Comparison of ENCODE assay signal across 23 cellular contexts in genomic region chr9:117551171-117551570, GRCh38.
"Had no signal": no experiment of that assay in that cellular context is flagged by ENCODE, and none has a peak within 500 bp of the region (broad histone marks: within the 10 kb centered on the region; RNA-seq: fewer than 3 reads in every experiment).

No MANE protein-coding gene starts in this region.

- H3K4me1 ChIP-seq: right atrium auricular region, testis, vagina had no signal

- H3K4me3 ChIP-seq: hepatocyte, left ventricle myocardium inferior, lung, ovary, right atrium auricular region, right lobe of liver, skin epidermis, stomach, testis, thyroid gland, transverse colon, upper lobe of left lung, vagina had no signal

- ATAC-seq: natural killer cell; right lobe of liver; stimulated activated naive B cell treated with anti-CD40 and anti-IgM and Interleukin-4, amounts not matched to agents 10 μg/mL and 1 μg/mL and 100 μg/mL, for 72 hours; stimulated activated naive CD8-positive, alpha-beta T cell treated with anti-CD3 and anti-CD28 coated beads, Interleukin-15, Interleukin-2, amounts not matched to agents 100 U/mL and 50 U/mL, for 24 hours had no signal

- H3K27me3 ChIP-seq: hepatocyte, ovary, right atrium auricular region, right lobe of liver, stomach, testis, thyroid gland, transverse colon, upper lobe of left lung, vagina had no signal

- DNase-seq: islet precursor cell; left ventricle myocardium inferior; mesendoderm; naive B cell; natural killer cell; ovary; right lobe of liver; stimulated activated CD4-positive, alpha-beta T cell treated with anti-CD3 and anti-CD28 coated beads, Interleukin-12 subunit alpha, Interleukin-12 subunit beta, amount 100 ng/mL, for 4 hours; stimulated activated CD4-positive, alpha-beta T cell treated with anti-CD3 and anti-CD28 coated beads, Interleukin-15, amount 100 ng/mL, for 24 hours; stimulated activated CD4-positive, alpha-beta T cell treated with anti-CD3 and anti-CD28 coated beads, Interleukin-2, amount 100 ng/mL, for 24 hours; stimulated activated CD4-positive, alpha-beta T cell treated with anti-CD3 and anti-CD28 coated beads, Interleukin-4, amount 100 ng/mL, for 1 hour; stimulated activated naive B cell treated with anti-CD40 and anti-IgM and Interleukin-4, amounts not matched to agents 10 μg/mL and 1 μg/mL and 100 μg/mL, for 72 hours; stimulated activated naive CD8-positive, alpha-beta T cell treated with anti-CD3 and anti-CD28 coated beads, Interleukin-15, Interleukin-2, amounts not matched to agents 100 U/mL and 50 U/mL, for 24 hours; stomach; testis; thyroid gland; transverse colon; upper lobe of left lung had no signal

- H3K36me3 ChIP-seq: left ventricle myocardium inferior, ovary, right atrium auricular region, right lobe of liver, stomach, thyroid gland, transverse colon, upper lobe of left lung, vagina had no signal

- H3K27ac ChIP-seq: hepatocyte, left ventricle myocardium inferior, ovary, right atrium auricular region, right lobe of liver, skin epidermis, stomach, testis, thyroid gland, transverse colon, upper lobe of left lung, vagina had no signal

- H3K9me3 ChIP-seq: left ventricle myocardium inferior, ovary, right atrium auricular region, right lobe of liver, stomach, testis, thyroid gland, transverse colon, upper lobe of left lung, vagina had no signal

- H2AFZ ChIP-seq: hepatocyte had no signal

- H3K4me2 ChIP-seq: hepatocyte had no signal

- H3K79me2 ChIP-seq: hepatocyte had no signal
